Comparison of ENCODE assay signal across 1 cellular context in the genomic region with DNA sequence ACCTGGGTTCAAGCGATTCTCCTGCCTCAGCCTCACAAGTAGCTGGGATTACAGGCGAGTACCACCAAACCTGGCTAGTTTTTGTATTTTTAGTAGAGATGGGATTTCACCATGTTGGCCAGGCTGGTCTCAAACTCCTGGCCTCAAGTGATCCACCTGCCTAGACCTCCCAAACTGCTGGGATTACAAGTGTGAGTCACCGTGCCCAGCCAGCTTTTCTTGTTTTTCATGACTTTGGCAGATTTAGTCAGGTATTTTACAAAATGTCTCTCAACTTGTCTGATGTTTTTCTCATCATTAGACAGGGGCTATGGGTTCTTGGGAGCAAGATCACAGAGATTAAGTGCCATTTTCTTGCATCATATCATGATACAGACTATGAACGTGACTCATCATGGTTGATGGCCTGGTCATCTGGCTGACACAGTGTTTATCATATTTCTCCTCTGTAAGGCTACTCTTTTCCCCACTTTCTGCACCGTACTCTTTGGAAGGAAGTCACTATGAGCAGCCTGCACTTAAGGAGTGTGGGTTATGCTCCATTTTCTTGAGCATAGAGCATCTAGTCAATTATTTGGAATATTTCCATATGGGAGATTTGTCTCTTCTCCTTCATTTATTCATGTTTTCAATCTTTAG.
TF ChIP-seq lines count a peak whose summit lies in the region.

No MANE protein-coding gene starts in this region.

TF ChIP-seq in K562, 482 proteins besides CTCF, POLR2A, EP300 and RAD21 (continued from another document and continues in another):
- TF ChIP-seq, protein P1, sequence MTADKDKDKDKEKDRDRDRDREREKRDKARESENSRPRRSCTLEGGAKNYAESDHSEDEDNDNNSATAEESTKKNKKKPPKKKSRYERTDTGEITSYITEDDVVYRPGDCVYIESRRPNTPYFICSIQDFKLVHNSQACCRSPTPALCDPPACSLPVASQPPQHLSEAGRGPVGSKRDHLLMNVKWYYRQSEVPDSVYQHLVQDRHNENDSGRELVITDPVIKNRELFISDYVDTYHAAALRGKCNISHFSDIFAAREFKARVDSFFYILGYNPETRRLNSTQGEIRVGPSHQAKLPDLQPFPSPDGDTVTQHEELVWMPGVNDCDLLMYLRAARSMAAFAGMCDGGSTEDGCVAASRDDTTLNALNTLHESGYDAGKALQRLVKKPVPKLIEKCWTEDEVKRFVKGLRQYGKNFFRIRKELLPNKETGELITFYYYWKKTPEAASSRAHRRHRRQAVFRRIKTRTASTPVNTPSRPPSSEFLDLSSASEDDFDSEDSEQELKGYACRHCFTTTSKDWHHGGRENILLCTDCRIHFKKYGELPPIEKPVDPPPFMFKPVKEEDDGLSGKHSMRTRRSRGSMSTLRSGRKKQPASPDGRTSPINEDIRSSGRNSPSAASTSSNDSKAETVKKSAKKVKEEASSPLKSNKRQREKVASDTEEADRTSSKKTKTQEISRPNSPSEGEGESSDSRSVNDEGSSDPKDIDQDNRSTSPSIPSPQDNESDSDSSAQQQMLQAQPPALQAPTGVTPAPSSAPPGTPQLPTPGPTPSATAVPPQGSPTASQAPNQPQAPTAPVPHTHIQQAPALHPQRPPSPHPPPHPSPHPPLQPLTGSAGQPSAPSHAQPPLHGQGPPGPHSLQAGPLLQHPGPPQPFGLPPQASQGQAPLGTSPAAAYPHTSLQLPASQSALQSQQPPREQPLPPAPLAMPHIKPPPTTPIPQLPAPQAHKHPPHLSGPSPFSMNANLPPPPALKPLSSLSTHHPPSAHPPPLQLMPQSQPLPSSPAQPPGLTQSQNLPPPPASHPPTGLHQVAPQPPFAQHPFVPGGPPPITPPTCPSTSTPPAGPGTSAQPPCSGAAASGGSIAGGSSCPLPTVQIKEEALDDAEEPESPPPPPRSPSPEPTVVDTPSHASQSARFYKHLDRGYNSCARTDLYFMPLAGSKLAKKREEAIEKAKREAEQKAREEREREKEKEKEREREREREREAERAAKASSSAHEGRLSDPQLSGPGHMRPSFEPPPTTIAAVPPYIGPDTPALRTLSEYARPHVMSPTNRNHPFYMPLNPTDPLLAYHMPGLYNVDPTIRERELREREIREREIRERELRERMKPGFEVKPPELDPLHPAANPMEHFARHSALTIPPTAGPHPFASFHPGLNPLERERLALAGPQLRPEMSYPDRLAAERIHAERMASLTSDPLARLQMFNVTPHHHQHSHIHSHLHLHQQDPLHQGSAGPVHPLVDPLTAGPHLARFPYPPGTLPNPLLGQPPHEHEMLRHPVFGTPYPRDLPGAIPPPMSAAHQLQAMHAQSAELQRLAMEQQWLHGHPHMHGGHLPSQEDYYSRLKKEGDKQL (CRISPR knock-in tag; IDR thresholded peaks at IDR 0.05; ENCODE audit: borderline replicate concordance), result no peak
- no peak for TF ChIP-seq MEF2A (IDR thresholded peaks at IDR 0.05; ENCODE audit: control insufficient read depth, low read depth, low read length)
- TF ChIP-seq, protein P2, sequence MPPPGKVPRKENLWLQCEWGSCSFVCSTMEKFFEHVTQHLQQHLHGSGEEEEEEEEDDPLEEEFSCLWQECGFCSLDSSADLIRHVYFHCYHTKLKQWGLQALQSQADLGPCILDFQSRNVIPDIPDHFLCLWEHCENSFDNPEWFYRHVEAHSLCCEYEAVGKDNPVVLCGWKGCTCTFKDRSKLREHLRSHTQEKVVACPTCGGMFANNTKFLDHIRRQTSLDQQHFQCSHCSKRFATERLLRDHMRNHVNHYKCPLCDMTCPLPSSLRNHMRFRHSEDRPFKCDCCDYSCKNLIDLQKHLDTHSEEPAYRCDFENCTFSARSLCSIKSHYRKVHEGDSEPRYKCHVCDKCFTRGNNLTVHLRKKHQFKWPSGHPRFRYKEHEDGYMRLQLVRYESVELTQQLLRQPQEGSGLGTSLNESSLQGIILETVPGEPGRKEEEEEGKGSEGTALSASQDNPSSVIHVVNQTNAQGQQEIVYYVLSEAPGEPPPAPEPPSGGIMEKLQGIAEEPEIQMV (tag; conservative IDR thresholded peaks at IDR 0.05; ENCODE audit: low read depth), result no peak; the same call in 1 of the 2 replicates
- TF ChIP-seq XRCC3 (IDR thresholded peaks at IDR 0.05), result no peak
- TF ChIP-seq SETDB1 (IDR thresholded peaks at IDR 0.05; ENCODE audit: low read length), result no peak
- TF ChIP-seq, protein P3, sequence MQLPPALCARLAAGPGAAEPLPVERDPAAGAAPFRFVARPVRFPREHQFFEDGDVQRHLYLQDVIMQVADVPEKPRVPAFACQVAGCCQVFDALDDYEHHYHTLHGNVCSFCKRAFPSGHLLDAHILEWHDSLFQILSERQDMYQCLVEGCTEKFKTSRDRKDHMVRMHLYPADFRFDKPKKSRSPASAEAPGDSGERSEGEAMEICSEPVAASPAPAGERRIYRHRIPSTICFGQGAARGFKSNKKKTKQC (CRISPR knock-in tag; IDR thresholded peaks at IDR 0.05), result no peak
- no peak for TF ChIP-seq KDM2B (CRISPR knock-in tag; IDR thresholded peaks at IDR 0.05)
- TF ChIP-seq KAT2B (IDR thresholded peaks at IDR 0.05; ENCODE audit: low read depth, low read length), result no peak
- TF ChIP-seq, protein P4, sequence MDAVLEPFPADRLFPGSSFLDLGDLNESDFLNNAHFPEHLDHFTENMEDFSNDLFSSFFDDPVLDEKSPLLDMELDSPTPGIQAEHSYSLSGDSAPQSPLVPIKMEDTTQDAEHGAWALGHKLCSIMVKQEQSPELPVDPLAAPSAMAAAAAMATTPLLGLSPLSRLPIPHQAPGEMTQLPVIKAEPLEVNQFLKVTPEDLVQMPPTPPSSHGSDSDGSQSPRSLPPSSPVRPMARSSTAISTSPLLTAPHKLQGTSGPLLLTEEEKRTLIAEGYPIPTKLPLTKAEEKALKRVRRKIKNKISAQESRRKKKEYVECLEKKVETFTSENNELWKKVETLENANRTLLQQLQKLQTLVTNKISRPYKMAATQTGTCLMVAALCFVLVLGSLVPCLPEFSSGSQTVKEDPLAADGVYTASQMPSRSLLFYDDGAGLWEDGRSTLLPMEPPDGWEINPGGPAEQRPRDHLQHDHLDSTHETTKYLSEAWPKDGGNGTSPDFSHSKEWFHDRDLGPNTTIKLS (IDR thresholded peaks at IDR 0.05; ENCODE audit: borderline replicate concordance, low read depth), result no peak
- TF ChIP-seq ZKSCAN1 (IDR thresholded peaks at IDR 0.05; ENCODE audit: low read depth, low read length), result no peak
- TF ChIP-seq FOXM1 (IDR thresholded peaks at IDR 0.05; ENCODE audit: low read depth), result no peak
- no peak for TF ChIP-seq FOXM1 (CRISPR knock-in tag; IDR thresholded peaks at IDR 0.05; ENCODE audit: low read depth)
- TF ChIP-seq NFE2L1 (tag; IDR thresholded peaks at IDR 0.05; ENCODE audit: borderline replicate concordance, low read depth), result no peak; the same call in 1 of the 2 replicates
- peak; percentile 74 for TF ChIP-seq ZEB2 (IDR thresholded peaks at IDR 0.05)
- TF ChIP-seq, protein P5, sequence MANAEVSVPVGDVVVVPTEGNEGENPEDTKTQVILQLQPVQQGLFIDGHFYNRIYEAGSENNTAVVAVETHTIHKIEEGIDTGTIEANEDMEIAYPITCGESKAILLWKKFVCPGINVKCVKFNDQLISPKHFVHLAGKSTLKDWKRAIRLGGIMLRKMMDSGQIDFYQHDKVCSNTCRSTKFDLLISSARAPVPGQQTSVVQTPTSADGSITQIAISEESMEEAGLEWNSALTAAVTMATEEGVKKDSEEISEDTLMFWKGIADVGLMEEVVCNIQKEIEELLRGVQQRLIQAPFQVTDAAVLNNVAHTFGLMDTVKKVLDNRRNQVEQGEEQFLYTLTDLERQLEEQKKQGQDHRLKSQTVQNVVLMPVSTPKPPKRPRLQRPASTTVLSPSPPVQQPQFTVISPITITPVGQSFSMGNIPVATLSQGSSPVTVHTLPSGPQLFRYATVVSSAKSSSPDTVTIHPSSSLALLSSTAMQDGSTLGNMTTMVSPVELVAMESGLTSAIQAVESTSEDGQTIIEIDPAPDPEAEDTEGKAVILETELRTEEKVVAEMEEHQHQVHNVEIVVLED (CRISPR knock-in tag; IDR thresholded peaks at IDR 0.05), result no peak
- TF ChIP-seq NR3C1 (CRISPR knock-in tag; IDR thresholded peaks at IDR 0.05), result no peak
- TF ChIP-seq ZNF699 (CRISPR knock-in tag; IDR thresholded peaks at IDR 0.05; ENCODE audit: insufficient replicate concordance), result no peak
- TF ChIP-seq HDAC6 (IDR thresholded peaks at IDR 0.05; ENCODE audit: low read depth, low read length), result no peak
- TF ChIP-seq MYBL2 (IDR thresholded peaks at IDR 0.05; ENCODE audit: low read depth), result no peak
- no peak for TF ChIP-seq MYBL2 (CRISPR knock-in tag; IDR thresholded peaks at IDR 0.05; ENCODE audit: borderline replicate concordance)
- TF ChIP-seq HNRNPUL1 (IDR thresholded peaks at IDR 0.05; ENCODE audit: low read length), result no peak
- TF ChIP-seq ZNF696 (CRISPR knock-in tag; conservative IDR thresholded peaks at IDR 0.05), result no peak
- no peak for TF ChIP-seq XRCC5 (IDR thresholded peaks at IDR 0.05; ENCODE audit: low read depth, low read length)
- no peak for TF ChIP-seq CHCHD3 (CRISPR knock-in tag; IDR thresholded peaks at IDR 0.05)
- TF ChIP-seq XRCC4 (IDR thresholded peaks at IDR 0.05; ENCODE audit: extremely low read depth, insufficient read depth, insufficient read length), result no peak
- no peak for TF ChIP-seq ZNF551 (CRISPR knock-in tag; IDR thresholded peaks at IDR 0.05)
- no peak for TF ChIP-seq PPARD (CRISPR knock-in tag; IDR thresholded peaks at IDR 0.05)
- TF ChIP-seq, protein P6, sequence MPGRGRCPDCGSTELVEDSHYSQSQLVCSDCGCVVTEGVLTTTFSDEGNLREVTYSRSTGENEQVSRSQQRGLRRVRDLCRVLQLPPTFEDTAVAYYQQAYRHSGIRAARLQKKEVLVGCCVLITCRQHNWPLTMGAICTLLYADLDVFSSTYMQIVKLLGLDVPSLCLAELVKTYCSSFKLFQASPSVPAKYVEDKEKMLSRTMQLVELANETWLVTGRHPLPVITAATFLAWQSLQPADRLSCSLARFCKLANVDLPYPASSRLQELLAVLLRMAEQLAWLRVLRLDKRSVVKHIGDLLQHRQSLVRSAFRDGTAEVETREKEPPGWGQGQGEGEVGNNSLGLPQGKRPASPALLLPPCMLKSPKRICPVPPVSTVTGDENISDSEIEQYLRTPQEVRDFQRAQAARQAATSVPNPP (IDR thresholded peaks at IDR 0.05; ENCODE audit: borderline replicate concordance, insufficient read depth, insufficient read length), result no peak
- TF ChIP-seq ZNF134 (CRISPR knock-in tag; conservative IDR thresholded peaks at IDR 0.05), result no peak
- TF ChIP-seq, protein P7, sequence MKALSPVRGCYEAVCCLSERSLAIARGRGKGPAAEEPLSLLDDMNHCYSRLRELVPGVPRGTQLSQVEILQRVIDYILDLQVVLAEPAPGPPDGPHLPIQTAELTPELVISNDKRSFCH (CRISPR knock-in tag; IDR thresholded peaks at IDR 0.05), result no peak
- TF ChIP-seq, protein P7 (tag; IDR thresholded peaks at IDR 0.05), result peak; percentile 39; the same call in 1 of the 2 replicates
- TF ChIP-seq CHD4 (IDR thresholded peaks at IDR 0.05; ENCODE audit: insufficient read depth, insufficient replicate concordance, low read depth, low read length, poor library complexity, severe bottlenecking), result no peak
- peak; percentile 54 for TF ChIP-seq MTA2 (IDR thresholded peaks at IDR 0.05; ENCODE audit: low read depth)
- TF ChIP-seq TAF15 (IDR thresholded peaks at IDR 0.05; ENCODE audit: low read depth, low read length), result no peak
- TF ChIP-seq, protein P8, sequence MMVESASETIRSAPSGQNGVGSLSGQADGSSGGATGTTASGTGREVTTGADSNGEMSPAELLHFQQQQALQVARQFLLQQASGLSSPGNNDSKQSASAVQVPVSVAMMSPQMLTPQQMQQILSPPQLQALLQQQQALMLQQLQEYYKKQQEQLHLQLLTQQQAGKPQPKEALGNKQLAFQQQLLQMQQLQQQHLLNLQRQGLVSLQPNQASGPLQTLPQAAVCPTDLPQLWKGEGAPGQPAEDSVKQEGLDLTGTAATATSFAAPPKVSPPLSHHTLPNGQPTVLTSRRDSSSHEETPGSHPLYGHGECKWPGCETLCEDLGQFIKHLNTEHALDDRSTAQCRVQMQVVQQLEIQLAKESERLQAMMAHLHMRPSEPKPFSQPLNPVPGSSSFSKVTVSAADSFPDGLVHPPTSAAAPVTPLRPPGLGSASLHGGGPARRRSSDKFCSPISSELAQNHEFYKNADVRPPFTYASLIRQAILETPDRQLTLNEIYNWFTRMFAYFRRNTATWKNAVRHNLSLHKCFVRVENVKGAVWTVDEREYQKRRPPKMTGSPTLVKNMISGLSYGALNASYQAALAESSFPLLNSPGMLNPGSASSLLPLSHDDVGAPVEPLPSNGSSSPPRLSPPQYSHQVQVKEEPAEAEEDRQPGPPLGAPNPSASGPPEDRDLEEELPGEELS (CRISPR knock-in tag; IDR thresholded peaks at IDR 0.05; ENCODE audit: borderline replicate concordance), result 0 out of 2 replicates have a peak, but pooled peaks have one; percentile 7
- TF ChIP-seq EHMT2 (IDR thresholded peaks at IDR 0.05), result peak; percentile 78; the same call in 1 of the 2 replicates
- no peak for TF ChIP-seq CCNT2 (IDR thresholded peaks at IDR 0.05; ENCODE audit: borderline replicate concordance, extremely low read depth, insufficient read length, low read depth, low read length)
- TF ChIP-seq, protein P9, sequence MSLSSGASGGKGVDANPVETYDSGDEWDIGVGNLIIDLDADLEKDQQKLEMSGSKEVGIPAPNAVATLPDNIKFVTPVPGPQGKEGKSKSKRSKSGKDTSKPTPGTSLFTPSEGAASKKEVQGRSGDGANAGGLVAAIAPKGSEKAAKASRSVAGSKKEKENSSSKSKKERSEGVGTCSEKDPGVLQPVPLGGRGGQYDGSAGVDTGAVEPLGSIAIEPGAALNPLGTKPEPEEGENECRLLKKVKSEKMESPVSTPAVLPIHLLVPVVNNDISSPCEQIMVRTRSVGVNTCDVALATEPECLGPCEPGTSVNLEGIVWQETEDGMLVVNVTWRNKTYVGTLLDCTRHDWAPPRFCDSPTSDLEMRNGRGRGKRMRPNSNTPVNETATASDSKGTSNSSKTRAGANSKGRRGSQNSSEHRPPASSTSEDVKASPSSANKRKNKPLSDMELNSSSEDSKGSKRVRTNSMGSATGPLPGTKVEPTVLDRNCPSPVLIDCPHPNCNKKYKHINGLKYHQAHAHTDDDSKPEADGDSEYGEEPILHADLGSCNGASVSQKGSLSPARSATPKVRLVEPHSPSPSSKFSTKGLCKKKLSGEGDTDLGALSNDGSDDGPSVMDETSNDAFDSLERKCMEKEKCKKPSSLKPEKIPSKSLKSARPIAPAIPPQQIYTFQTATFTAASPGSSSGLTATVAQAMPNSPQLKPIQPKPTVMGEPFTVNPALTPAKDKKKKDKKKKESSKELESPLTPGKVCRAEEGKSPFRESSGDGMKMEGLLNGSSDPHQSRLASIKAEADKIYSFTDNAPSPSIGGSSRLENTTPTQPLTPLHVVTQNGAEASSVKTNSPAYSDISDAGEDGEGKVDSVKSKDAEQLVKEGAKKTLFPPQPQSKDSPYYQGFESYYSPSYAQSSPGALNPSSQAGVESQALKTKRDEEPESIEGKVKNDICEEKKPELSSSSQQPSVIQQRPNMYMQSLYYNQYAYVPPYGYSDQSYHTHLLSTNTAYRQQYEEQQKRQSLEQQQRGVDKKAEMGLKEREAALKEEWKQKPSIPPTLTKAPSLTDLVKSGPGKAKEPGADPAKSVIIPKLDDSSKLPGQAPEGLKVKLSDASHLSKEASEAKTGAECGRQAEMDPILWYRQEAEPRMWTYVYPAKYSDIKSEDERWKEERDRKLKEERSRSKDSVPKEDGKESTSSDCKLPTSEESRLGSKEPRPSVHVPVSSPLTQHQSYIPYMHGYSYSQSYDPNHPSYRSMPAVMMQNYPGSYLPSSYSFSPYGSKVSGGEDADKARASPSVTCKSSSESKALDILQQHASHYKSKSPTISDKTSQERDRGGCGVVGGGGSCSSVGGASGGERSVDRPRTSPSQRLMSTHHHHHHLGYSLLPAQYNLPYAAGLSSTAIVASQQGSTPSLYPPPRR (CRISPR knock-in tag; IDR thresholded peaks at IDR 0.05; ENCODE audit: borderline replicate concordance), result no peak
- TF ChIP-seq ZNF431 (CRISPR knock-in tag; IDR thresholded peaks at IDR 0.05), result no peak
